Comparison of ENCODE assay signal across 20 cellular contexts in genomic region chr18:66077066-66077465, GRCh38.
"Had no signal": no experiment of that assay in that cellular context is flagged by ENCODE, and none has a peak within 500 bp of the region (broad histone marks: within the 10 kb centered on the region; RNA-seq: fewer than 3 reads in every experiment).

No MANE protein-coding gene starts in this region.

- H3K27ac ChIP-seq: HL-60, Peyer's patch, SJSA1, SK-N-MC had no signal

- H3K4me1 ChIP-seq: Peyer's patch, SJSA1 had no signal

- H3K27me3 ChIP-seq: MG63, Peyer's patch, SJSA1 had no signal

- DNase-seq: KBM-7, MG63, NCI-H1092, NCI-H1105 treated with DMSO at 0.1 percent for 48 hours, NCI-H1417 treated with DMSO at 0.1 percent for 48 hours, NCI-H146, NCI-H1694 treated with DMSO at 0.1 percent for 48 hours, NCI-H1930, NCI-H2081, NCI-H2107, NCI-H2227 treated with DMSO at 0.1 percent for 48 hours, NCI-H524 treated with DMSO at 0.1 percent for 48 hours, NCI-H69, NCI-H774, Peyer's patch, Right ventricle myocardium superior, SIG-M5 had no signal

- H3K36me3 ChIP-seq: MG63, Peyer's patch, SJSA1 had no signal

- H3K9me3 ChIP-seq: MG63, Peyer's patch, SJSA1 had no signal

- H3K4me3 ChIP-seq: MG63, Peyer's patch, SJSA1, SK-N-MC had no signal
